14 cellular contexts compared by ENCODE assay signal in genomic region chr16:88576307-88576706, GRCh38. TPM values are rescaled to one million over a fixed set of nuclear protein-coding genes. Genes with fewer than 3 reads are reported as not detected.
DNase-seq lines count a peak whose midpoint lies in the region; ATAC-seq and TF ChIP-seq lines count a peak whose summit lies in the region.
"Had no signal": no experiment of that assay in that cellular context is flagged by ENCODE, and none has a peak within 500 bp of the region (broad histone marks: within the 10 kb centered on the region; RNA-seq: fewer than 3 reads in every experiment).

No MANE protein-coding gene starts in this region.

- ATAC-seq in T-helper 17 cell, result no peak
- peak; percentile 70 for ATAC-seq in left lung
- ATAC-seq: CD8-positive, alpha-beta T cell had no signal

- TF ChIP-seq CTCF in CD14-positive monocyte (IDR thresholded peaks at IDR 0.05) (no peak), left lung (IDR thresholded peaks at IDR 0.05) (no peak), thyroid gland (IDR thresholded peaks at IDR 0.05) (no peak)

- H3K27ac Mint-ChIP-seq in CD14-positive monocyte (peak overlapping the region in 5 of 7 donors; percentile 10 to 71 (median 50)), T-helper 17 cell (peak overlapping the region; percentile 69)

- DNase-seq in CD14-positive monocyte (ENCODE audit: low spot score) (no peak), T-helper 17 cell (no peak), left lung (peak in 1 of 2 donors; percentile 41), thyroid gland (peak; percentile 46 to 48), G401 (ENCODE audit: low spot score) (no peak), posterior cingulate gyrus (no peak)
- DNase-seq in activated naive CD4-positive, alpha-beta T cell treated with anti-CD3 and anti-CD28 coated beads, Interleukin-2, amount 50 U/mL, for 16 hours, result no peak
- DNase-seq: 8988T; Calu3; CD8-positive, alpha-beta T cell; DND-41; EL had no signal

- H3K27me3 Mint-ChIP-seq in CD14-positive monocyte (ENCODE audit: low read depth in 3 of 3), result no peaks in the 10 kb centered on the region
- no peaks in the 10 kb centered on the region for H3K27me3 Mint-ChIP-seq in T-helper 17 cell

- H3K4me1 Mint-ChIP-seq in CD14-positive monocyte (peaks cover 12% of the 10 kb centered on the region), T-helper 17 cell (peaks cover 25% of the 10 kb centered on the region)

- in situ Hi-C loops in G401 (cut with HindIII; ENCODE audit: low sequenced_read_pairs), result no loop called here

- intact Hi-C loops in CD14-positive monocyte (cut with micrococcal nuclease), result loop anchor here in 1 of 2 donors (10.0 kb wide), 1 partner anchor 88 kb away; the partner anchor contains the start of gene MVD
- intact Hi-C loops in left lung (cut with DNase I), result no loop called here
- intact Hi-C loops in thyroid gland (cut with DNase I), result loop anchor here (10.0 kb wide), 1 partner anchor 78 kb away; the partner anchor contains the start of gene CYBA
- intact Hi-C loops in posterior cingulate gyrus (cut with DNase I), result no loop called here

- H3K4me1 ChIP-seq in left lung (peaks cover 4 to 31% of the 10 kb centered on the region in 2 donors), thyroid gland (peaks cover 21 to 23% of the 10 kb centered on the region in 2 donors)

- H3K9me3 ChIP-seq in T-helper 17 cell (ENCODE audit: control insufficient read depth, low read length, poor library complexity, severe bottlenecking) (no peaks in the 10 kb centered on the region), left lung (no peaks in the 10 kb centered on the region), thyroid gland (no peaks in the 10 kb centered on the region)
- H3K9me3 ChIP-seq: BLaER1, HAP-1 had no signal

- no peak overlapping the region for H3K4me3 ChIP-seq in left lung
- H3K4me3 ChIP-seq in thyroid gland (replicated peaks in 1 of 3), result no peak overlapping the region
- H3K4me3 ChIP-seq: BLaER1, HAP-1 had no signal

- no peak for TF ChIP-seq POLR2A in thyroid gland (IDR thresholded peaks at IDR 0.05)

- no peak overlapping the region for H3K27ac ChIP-seq in left lung
- no peak overlapping the region for H3K27ac ChIP-seq in thyroid gland
- H3K27ac ChIP-seq: BLaER1 had no signal

- H3K9me3 Mint-ChIP-seq in CD14-positive monocyte, result peaks cover 0 to 5% (median 0%) of the 10 kb centered on the region in 7 donors
- H3K9me3 Mint-ChIP-seq: CD8-positive, alpha-beta T cell had no signal

- H3K36me3 Mint-ChIP-seq in CD14-positive monocyte (peaks cover 72 to 90% of the 10 kb centered on the region in 2 donors), T-helper 17 cell (ENCODE audit: low read depth) (peaks cover 3% of the 10 kb centered on the region)

- H3K27me3 ChIP-seq in left lung (no peaks in the 10 kb centered on the region), thyroid gland (no peaks in the 10 kb centered on the region)
- H3K27me3 ChIP-seq: BLaER1 had no signal

- peaks cover 0 to 77% of the 10 kb centered on the region in 2 donors for H3K36me3 ChIP-seq in left lung
- H3K36me3 ChIP-seq in thyroid gland, result peaks cover 19% of the 10 kb centered on the region in 2 donors

- H3K4me3 Mint-ChIP-seq in CD14-positive monocyte, result no peak overlapping the region
- H3K4me3 Mint-ChIP-seq in T-helper 17 cell, result no peak overlapping the region
- H3K4me3 Mint-ChIP-seq: CD8-positive, alpha-beta T cell had no signal

- WGBS in thyroid gland, 2 donors, result 65 to 78% methylated on average over 13 of the region's 13 CpGs

RNA-seq across cellular contexts. Expression of gene ZC3H18, which starts 6.1 kb away (rescaled TPM):
- 1 to 10 TPM; 5.5 to 6.8 TPM for polyA plus RNA-seq in CD14-positive monocyte
- total RNA-seq in T-helper 17 cell, result 100 to 1,000 TPM; 100 to 141 TPM
- 10 to 100 TPM; 37.1 to 48.2 TPM for total RNA-seq in left lung
- total RNA-seq in thyroid gland, result 10 to 100 TPM; 14.8 to 25.5 (median 20.9) TPM
- 25.8 and 48.9 TPM in 2 replicates for total RNA-seq in G401 (2014; rRNA removed; shearing (Covaris generic))

Comparison
In these comparisons a context has a peak if more than half of its experiments do, and no peak if none do; other contexts are left out.
1. DNase-seq: peak in thyroid gland (2 of 2); none in CD14-positive monocyte (single experiment), T-helper 17 cell (0 of 3), activated naive CD4-positive, alpha-beta T cell treated with anti-CD3 and anti-CD28 coated beads, Interleukin-2, amount 50 U/mL, for 16 hours (single experiment), G401 (single experiment) and posterior cingulate gyrus (0 of 10).